8 cellular contexts compared by ENCODE assay signal in the genomic region with DNA sequence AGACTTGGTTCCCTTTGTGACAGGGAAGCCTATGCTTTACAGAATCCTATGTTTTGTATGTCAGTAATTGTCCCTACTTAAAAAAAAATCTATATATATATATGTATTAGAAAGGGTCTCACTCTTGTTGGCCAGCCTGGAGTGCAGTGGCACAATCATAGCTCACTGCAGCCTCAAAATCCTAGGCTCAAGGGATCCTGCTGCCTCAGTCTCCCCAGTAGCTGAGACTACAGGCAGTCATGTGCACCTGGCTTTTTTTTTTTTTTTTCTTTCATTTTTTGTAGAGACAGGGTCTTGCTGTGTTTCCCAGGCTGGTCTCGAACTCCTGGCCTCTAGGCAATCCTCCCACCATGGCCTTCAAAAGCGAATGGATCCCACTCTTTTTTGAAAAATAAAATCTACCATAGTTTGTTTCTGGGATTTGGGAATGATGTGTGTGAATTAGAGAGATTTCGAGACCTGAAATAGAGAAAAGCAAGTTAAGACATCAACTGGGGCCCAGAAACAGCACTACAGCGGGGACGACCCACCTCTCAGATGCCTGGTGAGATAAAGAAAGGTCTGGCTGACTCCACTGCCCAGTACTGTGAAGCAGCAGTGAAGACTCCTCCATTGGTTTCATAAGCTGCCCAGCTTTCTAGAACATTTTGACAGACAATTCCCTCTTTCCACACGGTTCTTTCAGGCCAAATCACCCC. TPM values are rescaled to one million over a fixed set of nuclear protein-coding genes. Genes with fewer than 3 reads are reported as not detected.
DNase-seq lines count a peak whose midpoint lies in the region; ATAC-seq, FAIRE-seq and TF ChIP-seq lines count a peak whose summit lies in the region.

No MANE protein-coding gene starts in this region.

- peak overlapping the region; percentile 100 for H3K27ac Mint-ChIP-seq in chondrocyte (ENCODE audit: unreplicated experiment)
- peak overlapping the region; percentile 94 to 100 (median 99) for H3K27ac Mint-ChIP-seq in naive thymus-derived CD8-positive, alpha-beta T cell

- no peak for ATAC-seq in naive thymus-derived CD8-positive, alpha-beta T cell
- no peak for ATAC-seq in HG03565 (IDR thresholded peaks at IDR 0.05; ENCODE audit: unreplicated experiment)

- H3K4me1 ChIP-seq in MM.1S (ENCODE audit: low read length), result peaks cover 32% of the 10 kb centered on the region

- H3K4me2 ChIP-seq in MM.1S (ENCODE audit: low read depth, low read length), result peak overlapping the region; percentile 99

- H3K9me3 Mint-ChIP-seq in chondrocyte (ENCODE audit: low read depth), result no peaks in the 10 kb centered on the region
- H3K9me3 Mint-ChIP-seq in naive thymus-derived CD8-positive, alpha-beta T cell, result peaks cover 0 to 4% (median 0%) of the 10 kb centered on the region in 9 donors

- peaks cover 86% of the 10 kb centered on the region for H3F3A ChIP-seq in MM.1S (ENCODE audit: insufficient read depth, low read length)

- peaks cover 87% of the 10 kb centered on the region for H3K4me1 Mint-ChIP-seq in chondrocyte (ENCODE audit: low read depth)
- H3K4me1 Mint-ChIP-seq in naive thymus-derived CD8-positive, alpha-beta T cell, result peaks cover 47 to 87% (median 56%) of the 10 kb centered on the region in 4 donors

- no peak for TF ChIP-seq CTCF in AG04450 (IDR thresholded peaks at IDR 0.05; ENCODE audit: low read depth, low read length)
- TF ChIP-seq CTCF in MM.1S (IDR thresholded peaks at IDR 0.05; ENCODE audit: low read length), result no peak
- no peak for TF ChIP-seq CTCF in chondrocyte (IDR thresholded peaks at IDR 0.05)

- H3K27me3 ChIP-seq in AG04450 (ENCODE audit: control insufficient read depth, insufficient read depth, low read length), result no peaks in the 10 kb centered on the region
- H3K27me3 ChIP-seq in MM.1S (replicated peaks; ENCODE audit: insufficient read depth, low read length), result no peaks in the 10 kb centered on the region

- H3K27ac ChIP-seq in AG04450 (ENCODE audit: low read depth, low read length) (peak overlapping the region; percentile 100), MM.1S (ENCODE audit: low read length) (peak overlapping the region; percentile 100)

- FAIRE-seq in HTR-8/SVneo (lab: Jason Lieb, UNC), result no peak

- H3K4me3 ChIP-seq in AG04450 (ENCODE audit: low read depth, low read length) (peak overlapping the region; percentile 70), MM.1S (ENCODE audit: low read length) (peak overlapping the region; percentile 44)

- peaks cover 24% of the 10 kb centered on the region for H4K20me1 ChIP-seq in MM.1S (ENCODE audit: insufficient read depth, low read length)

- CTCF ChIA-PET in AG04450 (lab: Charles Lee), result no interaction called here

- no peaks in the 10 kb centered on the region for H3K36me3 ChIP-seq in MM.1S (replicated peaks; ENCODE audit: insufficient read depth, low read length)

- POLR2A ChIA-PET in AG04450 (lab: Yijun Ruan, JAX), result interaction anchor here (1.0 to 17.0 kb wide), 14 partner anchors 9 to 87 kb away, joined by 3 to 999 read pairs (median 5); a partner anchor contains a TSS
- POLR2A ChIA-PET in naive thymus-derived CD8-positive, alpha-beta T cell (lab: Charles Lee), result interaction anchor here (0.7 to 20.7 kb wide), 17 partner anchors 8 to 1987 kb away, joined by 3 to 2047 read pairs (median 12); a partner anchor contains a TSS

- H2AFZ ChIP-seq in MM.1S (ENCODE audit: low read length), result no peak overlapping the region

- no peaks in the 10 kb centered on the region for H3K27me3 Mint-ChIP-seq in chondrocyte (ENCODE audit: low read depth)
- peaks cover 0 to 4% (median 0%) of the 10 kb centered on the region in 5 donors for H3K27me3 Mint-ChIP-seq in naive thymus-derived CD8-positive, alpha-beta T cell

- peaks cover 65% of the 10 kb centered on the region for H3K79me2 ChIP-seq in MM.1S (ENCODE audit: low read length)

- H3K36me3 Mint-ChIP-seq in chondrocyte (ENCODE audit: low read depth), result peaks cover 22% of the 10 kb centered on the region
- peaks cover 4 to 25% (median 7%) of the 10 kb centered on the region in 3 donors for H3K36me3 Mint-ChIP-seq in naive thymus-derived CD8-positive, alpha-beta T cell

- H3K9me3 ChIP-seq in AG04450 (ENCODE audit: control insufficient read depth, insufficient read depth, low read length) (peaks cover 6% of the 10 kb centered on the region; the same call in 1 of the 2 replicates), MM.1S (replicated peaks; ENCODE audit: insufficient read depth, low read length) (no peaks in the 10 kb centered on the region)

- H3K4me3 Mint-ChIP-seq in chondrocyte (ENCODE audit: unreplicated experiment), result peak overlapping the region; percentile 82
- H3K4me3 Mint-ChIP-seq in naive thymus-derived CD8-positive, alpha-beta T cell, result peak overlapping the region; percentile 89 to 98 (median 96)

- no peaks in the 10 kb centered on the region for H3K9me2 ChIP-seq in MM.1S (replicated peaks; ENCODE audit: insufficient read depth, low read length)

- DNase-seq in AG04450 (ENCODE audit: low read depth, low spot score), result no peak
- DNase-seq in MM.1S, result peak; percentile 47
- no peak for DNase-seq in chondrocyte (ENCODE audit: low spot score)
- peak in 2 of 10 donors; percentile 10 to 46 for DNase-seq in naive thymus-derived CD8-positive, alpha-beta T cell
- no peak for DNase-seq in putamen (ENCODE audit: low spot score)
- no peak for DNase-seq in HTR-8/SVneo (ENCODE audit: insufficient read length, low spot score)
- DNase-seq in islet precursor cell, result no peak

- peak overlapping the region; percentile 100 for H3K9ac ChIP-seq in MM.1S (ENCODE audit: low read length)

RNA-seq across cellular contexts. Expression of a gene that starts 1.9 kb away (rescaled TPM):
- 72.3 and 83.3 TPM in 2 replicates for polyA plus RNA-seq in AG04450 (2011; rRNA removed)
- polyA minus RNA-seq in AG04450 (2011; rRNA and poly(A)+ RNA removed), result 202 and 210 TPM in 2 replicates
- total RNA-seq in chondrocyte, result 333 to 440 TPM (median 377 TPM) in 3 replicates
- 100 to 1,000 TPM; 375 to 414 TPM for total RNA-seq in naive thymus-derived CD8-positive, alpha-beta T cell
- 1 to 10 TPM; 1.3 to 2.9 (median 1.9) TPM for polyA plus RNA-seq in naive thymus-derived CD8-positive, alpha-beta T cell

RNA-seq across cellular contexts. Expression of a gene that starts 34.2 kb away (rescaled TPM):
- 10.7 and 14.1 TPM in 2 replicates for polyA plus RNA-seq in AG04450 (2011; rRNA removed)
- polyA minus RNA-seq in AG04450 (2011; rRNA and poly(A)+ RNA removed), result 8.2 and 10.9 TPM in 2 replicates
- 43.6 to 49.6 TPM (median 45.5 TPM) in 3 replicates for total RNA-seq in chondrocyte
- 10 to 100 TPM; 48.6 to 55.0 TPM for total RNA-seq in naive thymus-derived CD8-positive, alpha-beta T cell
- polyA plus RNA-seq in naive thymus-derived CD8-positive, alpha-beta T cell, result 10 to 100 TPM; 34.5 to 42.6 (median 35.4) TPM

RNA-seq across cellular contexts. Expression of a gene that starts 38.2 kb away (rescaled TPM):
- polyA plus RNA-seq in AG04450 (2011; rRNA removed), result 0.76 and 1.4 TPM in 2 replicates
- 1.4 and 2.5 TPM in 2 replicates for polyA minus RNA-seq in AG04450 (2011; rRNA and poly(A)+ RNA removed)
- 11.7 to 14.4 TPM (median 13.1 TPM) in 3 replicates for total RNA-seq in chondrocyte
- total RNA-seq in naive thymus-derived CD8-positive, alpha-beta T cell, result 10 to 100 TPM; 22.2 to 23.4 TPM
- polyA plus RNA-seq in naive thymus-derived CD8-positive, alpha-beta T cell, result 10 to 100 TPM; 10.8 to 19.2 (median 11.0) TPM
